In the genomic region with DNA sequence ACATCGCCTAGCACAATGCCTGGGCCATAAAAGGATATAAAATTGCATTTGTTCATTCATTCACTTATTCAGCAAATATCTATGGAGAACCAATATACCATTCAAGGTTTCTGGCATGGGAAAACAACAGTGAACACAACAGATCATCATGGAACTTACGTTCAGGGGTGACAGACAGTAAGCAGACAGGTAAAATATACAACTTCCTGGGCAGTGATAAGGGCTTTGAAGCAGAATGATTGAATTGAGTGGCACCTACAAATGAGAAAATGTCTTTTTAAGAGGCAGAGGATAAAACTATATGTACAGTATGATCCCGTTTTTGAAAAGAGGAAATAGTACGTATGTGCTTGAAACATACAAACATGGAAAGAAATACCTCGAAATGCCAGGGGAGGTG, we compare ENCODE assay signal across 20 cellular contexts. TPM values are rescaled to one million over a fixed set of nuclear protein-coding genes. Genes with fewer than 3 reads are reported as not detected.
A peak's percentile ranks its signal among the peaks of the same experiment; 100 is the strongest.
DNase-seq lines count a peak whose midpoint lies in the region; ATAC-seq and TF ChIP-seq lines count a peak whose summit lies in the region.
"Had no signal": no experiment of that assay in that cellular context is flagged by ENCODE, and none has a peak within 500 bp of the region (broad histone marks: within the 10 kb centered on the region; RNA-seq: fewer than 3 reads in every experiment).

No MANE protein-coding gene starts in this region.

- DNase-seq in activated CD4-positive, alpha-beta T cell treated with anti-CD3 and anti-CD28 coated beads, Interleukin-2, amount 10 ng/mL, durations not matched to agents 7 days and 5 days = no peak
- no peak for DNase-seq in activated CD4-positive, alpha-beta T cell treated with anti-CD3 and anti-CD28 coated beads, Interleukin-2, amount 50 U/mL, for 48 hours
- DNase-seq in HL-60 (ENCODE audit: low read depth in 1 of 2, low spot score in 1 of 2) = no peak
- DNase-seq in natural killer cell treated with Interleukin-12 subunit alpha and Interleukin-12 subunit beta and Interleukin-15 and Interleukin-18, amount 100 ng/mL, for 72 hours (ENCODE audit: low spot score) = no peak
- no peak for DNase-seq in NCI-H510A (lab: John Stamatoyannopoulos, UW)
- DNase-seq in DMS53 (lab: John Stamatoyannopoulos, UW) = no peak
- DNase-seq: aorta; HCEC 1CT; hypothalamus; KBM-7; left cardiac atrium; NCI-H1092 treated with DMSO at 0.1 percent for 48 hours; NCI-H2081 treated with DMSO at 0.1 percent for 48 hours; stimulated activated CD4-positive, alpha-beta T cell treated with anti-CD3 and anti-CD28 coated beads, Interleukin-15, amount 100 ng/mL, for 24 hours; stomach; SW 1271 had no signal

- no peak for TF ChIP-seq CTCF in HL-60 (IDR thresholded peaks at IDR 0.05; ENCODE audit: insufficient read depth, low read length)

- POLR2A ChIA-PET in activated CD4-positive, alpha-beta T cell treated with anti-CD3 and anti-CD28 coated beads, Interleukin-2, amount 10 ng/mL, durations not matched to agents 7 days and 5 days (lab: Charles Lee) = no interaction called here

- no peaks in the 10 kb centered on the region for H3K27me3 Mint-ChIP-seq in activated CD4-positive, alpha-beta T cell treated with anti-CD3 and anti-CD28 coated beads, Interleukin-2, amount 10 ng/mL, durations not matched to agents 7 days and 5 days
- H3K27me3 Mint-ChIP-seq in activated T-helper 17 cell treated with anti-CD3 and anti-CD28 coated beads, Interleukin-2, amount 50 U/mL, for 72 hours = no peaks in the 10 kb centered on the region
- H3K27me3 Mint-ChIP-seq in natural killer cell treated with Interleukin-12 subunit alpha and Interleukin-12 subunit beta and Interleukin-15 and Interleukin-18, amount 100 ng/mL, for 72 hours = no peaks in the 10 kb centered on the region

- no peaks in the 10 kb centered on the region for H3K9me3 Mint-ChIP-seq in activated CD4-positive, alpha-beta T cell treated with anti-CD3 and anti-CD28 coated beads, Interleukin-2, amount 10 ng/mL, durations not matched to agents 7 days and 5 days
- no peaks in the 10 kb centered on the region for H3K9me3 Mint-ChIP-seq in activated T-helper 17 cell treated with anti-CD3 and anti-CD28 coated beads, Interleukin-2, amount 50 U/mL, for 72 hours
- no peaks in the 10 kb centered on the region for H3K9me3 Mint-ChIP-seq in natural killer cell treated with Interleukin-12 subunit alpha and Interleukin-12 subunit beta and Interleukin-15 and Interleukin-18, amount 100 ng/mL, for 72 hours
- H3K9me3 Mint-ChIP-seq: mesothelial cell of epicardium had no signal

- ATAC-seq in activated T-helper 17 cell treated with anti-CD3 and anti-CD28 coated beads, Interleukin-2, amount 50 U/mL, for 72 hours (replicated peaks) = no peak
- no peak for ATAC-seq in natural killer cell treated with Interleukin-12 subunit alpha and Interleukin-12 subunit beta and Interleukin-15 and Interleukin-18, amount 100 ng/mL, for 72 hours
- ATAC-seq in SK-N-SH treated with all-trans-retinoic acid at 6 μM for 48 hours = no peak
- ATAC-seq: left cardiac atrium had no signal

- no peak overlapping the region for H3K4me3 Mint-ChIP-seq in activated CD4-positive, alpha-beta T cell treated with anti-CD3 and anti-CD28 coated beads, Interleukin-2, amount 10 ng/mL, durations not matched to agents 7 days and 5 days
- H3K4me3 Mint-ChIP-seq in activated T-helper 17 cell treated with anti-CD3 and anti-CD28 coated beads, Interleukin-2, amount 50 U/mL, for 72 hours = peak overlapping the region; percentile 77
- H3K4me3 Mint-ChIP-seq in natural killer cell treated with Interleukin-12 subunit alpha and Interleukin-12 subunit beta and Interleukin-15 and Interleukin-18, amount 100 ng/mL, for 72 hours = peak overlapping the region; percentile 30
- H3K4me3 Mint-ChIP-seq: mesothelial cell of epicardium had no signal

- H3K4me1 Mint-ChIP-seq in activated CD4-positive, alpha-beta T cell treated with anti-CD3 and anti-CD28 coated beads, Interleukin-2, amount 10 ng/mL, durations not matched to agents 7 days and 5 days = peaks cover 86% of the 10 kb centered on the region
- H3K4me1 Mint-ChIP-seq in activated T-helper 17 cell treated with anti-CD3 and anti-CD28 coated beads, Interleukin-2, amount 50 U/mL, for 72 hours = peaks cover 48% of the 10 kb centered on the region
- peaks cover 58 to 71% of the 10 kb centered on the region in 2 donors for H3K4me1 Mint-ChIP-seq in natural killer cell treated with Interleukin-12 subunit alpha and Interleukin-12 subunit beta and Interleukin-15 and Interleukin-18, amount 100 ng/mL, for 72 hours (ENCODE audit: low read depth in 2 of 2)
- H3K4me1 Mint-ChIP-seq: mesothelial cell of epicardium had no signal

- H3K27ac ChIP-seq in HL-60 (replicated peaks) = peak overlapping the region; percentile 21; the same call in 1 of the 2 replicates
- H3K27ac ChIP-seq: RWPE1, stomach had no signal

- peaks cover 26% of the 10 kb centered on the region for H3K36me3 Mint-ChIP-seq in activated CD4-positive, alpha-beta T cell treated with anti-CD3 and anti-CD28 coated beads, Interleukin-2, amount 10 ng/mL, durations not matched to agents 7 days and 5 days (ENCODE audit: low read depth)
- H3K36me3 Mint-ChIP-seq in activated T-helper 17 cell treated with anti-CD3 and anti-CD28 coated beads, Interleukin-2, amount 50 U/mL, for 72 hours (ENCODE audit: low read depth) = no peaks in the 10 kb centered on the region
- H3K36me3 Mint-ChIP-seq in natural killer cell treated with Interleukin-12 subunit alpha and Interleukin-12 subunit beta and Interleukin-15 and Interleukin-18, amount 100 ng/mL, for 72 hours = no peaks in the 10 kb centered on the region
- H3K36me3 Mint-ChIP-seq: mesothelial cell of epicardium had no signal

- H3K27me3 ChIP-seq in HL-60 (ENCODE audit: insufficient read depth, poor library complexity, severe bottlenecking) = no peaks in the 10 kb centered on the region
- H3K27me3 ChIP-seq: stomach had no signal

- CTCF ChIA-PET in activated CD4-positive, alpha-beta T cell treated with anti-CD3 and anti-CD28 coated beads, Interleukin-2, amount 10 ng/mL, durations not matched to agents 7 days and 5 days (lab: Charles Lee) = no interaction called here

- peak overlapping the region; percentile 98 for H3K27ac Mint-ChIP-seq in activated CD4-positive, alpha-beta T cell treated with anti-CD3 and anti-CD28 coated beads, Interleukin-2, amount 10 ng/mL, durations not matched to agents 7 days and 5 days
- H3K27ac Mint-ChIP-seq in activated T-helper 17 cell treated with anti-CD3 and anti-CD28 coated beads, Interleukin-2, amount 50 U/mL, for 72 hours = peak overlapping the region; percentile 86
- peak overlapping the region; percentile 89 to 91 for H3K27ac Mint-ChIP-seq in natural killer cell treated with Interleukin-12 subunit alpha and Interleukin-12 subunit beta and Interleukin-15 and Interleukin-18, amount 100 ng/mL, for 72 hours
- H3K27ac Mint-ChIP-seq: mesothelial cell of epicardium had no signal

- no peak overlapping the region for H3K4me3 ChIP-seq in HL-60 (replicated peaks; ENCODE audit: insufficient read depth, low read length)
- H3K4me3 ChIP-seq: stomach had no signal

TF ChIP-seq in SK-N-SH treated with all-trans-retinoic acid at 6 μM for 48 hours, 23 proteins besides CTCF, POLR2A, EP300 and RAD21 (continues in another document):
- TF ChIP-seq TOX (CRISPR knock-in tag; IDR thresholded peaks at IDR 0.05; ENCODE audit: borderline replicate concordance) = no peak
- no peak for TF ChIP-seq GLIS3 (CRISPR knock-in tag; IDR thresholded peaks at IDR 0.05)
- no peak for TF ChIP-seq CSDC2 (CRISPR knock-in tag; IDR thresholded peaks at IDR 0.05)
- no peak for TF ChIP-seq ARNTL (CRISPR knock-in tag; IDR thresholded peaks at IDR 0.05; ENCODE audit: borderline replicate concordance, low read depth)
- TF ChIP-seq ZNF565 (CRISPR knock-in tag; conservative IDR thresholded peaks at IDR 0.05; ENCODE audit: low read depth) = no peak
- TF ChIP-seq, protein P1, sequence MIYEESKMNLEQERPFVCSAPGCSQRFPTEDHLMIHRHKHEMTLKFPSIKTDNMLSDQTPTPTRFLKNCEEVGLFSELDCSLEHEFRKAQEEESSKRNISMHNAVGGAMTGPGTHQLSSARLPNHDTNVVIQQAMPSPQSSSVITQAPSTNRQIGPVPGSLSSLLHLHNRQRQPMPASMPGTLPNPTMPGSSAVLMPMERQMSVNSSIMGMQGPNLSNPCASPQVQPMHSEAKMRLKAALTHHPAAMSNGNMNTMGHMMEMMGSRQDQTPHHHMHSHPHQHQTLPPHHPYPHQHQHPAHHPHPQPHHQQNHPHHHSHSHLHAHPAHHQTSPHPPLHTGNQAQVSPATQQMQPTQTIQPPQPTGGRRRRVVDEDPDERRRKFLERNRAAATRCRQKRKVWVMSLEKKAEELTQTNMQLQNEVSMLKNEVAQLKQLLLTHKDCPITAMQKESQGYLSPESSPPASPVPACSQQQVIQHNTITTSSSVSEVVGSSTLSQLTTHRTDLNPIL (CRISPR knock-in tag; IDR thresholded peaks at IDR 0.05; ENCODE audit: low read depth) = no peak
- TF ChIP-seq, protein P2, sequence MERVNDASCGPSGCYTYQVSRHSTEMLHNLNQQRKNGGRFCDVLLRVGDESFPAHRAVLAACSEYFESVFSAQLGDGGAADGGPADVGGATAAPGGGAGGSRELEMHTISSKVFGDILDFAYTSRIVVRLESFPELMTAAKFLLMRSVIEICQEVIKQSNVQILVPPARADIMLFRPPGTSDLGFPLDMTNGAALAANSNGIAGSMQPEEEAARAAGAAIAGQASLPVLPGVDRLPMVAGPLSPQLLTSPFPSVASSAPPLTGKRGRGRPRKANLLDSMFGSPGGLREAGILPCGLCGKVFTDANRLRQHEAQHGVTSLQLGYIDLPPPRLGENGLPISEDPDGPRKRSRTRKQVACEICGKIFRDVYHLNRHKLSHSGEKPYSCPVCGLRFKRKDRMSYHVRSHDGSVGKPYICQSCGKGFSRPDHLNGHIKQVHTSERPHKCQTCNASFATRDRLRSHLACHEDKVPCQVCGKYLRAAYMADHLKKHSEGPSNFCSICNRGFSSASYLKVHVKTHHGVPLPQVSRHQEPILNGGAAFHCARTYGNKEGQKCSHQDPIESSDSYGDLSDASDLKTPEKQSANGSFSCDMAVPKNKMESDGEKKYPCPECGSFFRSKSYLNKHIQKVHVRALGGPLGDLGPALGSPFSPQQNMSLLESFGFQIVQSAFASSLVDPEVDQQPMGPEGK (CRISPR knock-in tag; IDR thresholded peaks at IDR 0.05; ENCODE audit: borderline replicate concordance) = no peak
- no peak for TF ChIP-seq PPARA (CRISPR knock-in tag; IDR thresholded peaks at IDR 0.05; ENCODE audit: borderline replicate concordance)
- TF ChIP-seq ZC3H10 (CRISPR knock-in tag; IDR thresholded peaks at IDR 0.05) = no peak
- no peak for TF ChIP-seq TCF4 (CRISPR knock-in tag; IDR thresholded peaks at IDR 0.05; ENCODE audit: borderline replicate concordance)
- no peak for TF ChIP-seq RARB (CRISPR knock-in tag; IDR thresholded peaks at IDR 0.05)

RNA-seq across cellular contexts. Expression of a gene that starts 39.2 kb away (rescaled TPM):
- total RNA-seq in activated CD4-positive, alpha-beta T cell treated with anti-CD3 and anti-CD28 coated beads, Interleukin-2, amount 10 ng/mL, durations not matched to agents 7 days and 5 days = 10 to 100 TPM; 45.9 to 62.6 TPM
- total RNA-seq in activated T-helper 17 cell treated with anti-CD3 and anti-CD28 coated beads, Interleukin-2, amount 50 U/mL, for 72 hours = 10 to 100 TPM; 26.9 to 51.1 TPM
- 10 to 100 TPM; 17.5 to 34.5 TPM for total RNA-seq in natural killer cell treated with Interleukin-12 subunit alpha and Interleukin-12 subunit beta and Interleukin-15 and Interleukin-18, amount 100 ng/mL, for 72 hours
